In the genomic region with DNA sequence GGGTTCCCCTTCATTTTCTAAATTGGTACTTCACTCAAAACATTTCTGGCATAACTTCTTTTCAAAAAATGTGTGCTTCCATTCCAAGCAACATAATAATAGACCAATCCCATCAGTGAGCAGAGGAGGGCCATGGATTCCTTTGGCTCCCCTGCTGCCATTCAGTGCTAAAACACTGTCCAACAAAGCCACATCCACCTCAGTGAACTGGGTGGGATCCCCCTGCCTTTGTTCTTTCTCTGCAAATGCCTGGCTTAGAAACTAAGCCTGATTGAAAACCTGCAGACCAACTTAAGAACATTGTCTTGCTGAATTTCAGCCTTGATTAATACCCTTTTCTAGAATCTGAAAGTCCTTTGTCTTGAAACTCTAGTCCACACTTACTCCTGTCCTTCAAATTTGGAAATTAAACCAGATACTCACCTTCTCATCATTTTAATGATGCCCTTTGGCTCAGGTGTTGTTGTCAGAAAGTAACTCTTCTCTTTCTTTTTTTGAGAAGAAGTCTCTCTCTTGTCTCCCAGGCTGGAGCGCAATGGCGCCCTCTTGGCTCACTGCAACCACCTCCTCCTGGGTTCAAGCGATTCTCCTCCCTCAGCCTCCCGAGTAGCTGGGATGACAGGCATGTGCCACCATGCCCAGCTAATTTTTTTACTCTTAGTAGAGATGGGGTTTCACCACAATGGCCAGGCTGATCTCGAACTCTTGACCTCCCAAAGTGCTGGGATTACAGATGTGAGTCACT, we compare ENCODE assay signal across 15 cellular contexts.
"Had no signal": no experiment of that assay in that cellular context is flagged by ENCODE, and none has a peak within 500 bp of the region (broad histone marks: within the 10 kb centered on the region; RNA-seq: fewer than 3 reads in every experiment).

No MANE protein-coding gene starts in this region.

- H3K27ac Mint-ChIP-seq: activated naive CD4-positive, alpha-beta T cell treated with anti-CD3 and anti-CD28 coated beads, Interleukin-2, amount 50 U/mL, for 24 hours; activated T-helper 17 cell treated with anti-CD3 and anti-CD28 coated beads, Interleukin-2, amount 50 U/mL, for 72 hours had no signal

- H3K4me1 ChIP-seq: breast epithelium had no signal

- H3K27me3 Mint-ChIP-seq: activated naive CD4-positive, alpha-beta T cell treated with anti-CD3 and anti-CD28 coated beads, Interleukin-2, amount 50 U/mL, for 24 hours; activated T-helper 17 cell treated with anti-CD3 and anti-CD28 coated beads, Interleukin-2, amount 50 U/mL, for 72 hours; naive thymus-derived CD8-positive, alpha-beta T cell had no signal

- H3K27me3 ChIP-seq: breast epithelium, dorsolateral prefrontal cortex, esophagus muscularis mucosa had no signal

- H3K4me3 Mint-ChIP-seq: activated naive CD4-positive, alpha-beta T cell treated with anti-CD3 and anti-CD28 coated beads, Interleukin-2, amount 50 U/mL, for 24 hours; activated T-helper 17 cell treated with anti-CD3 and anti-CD28 coated beads, Interleukin-2, amount 50 U/mL, for 72 hours had no signal

- H3K27ac ChIP-seq: breast epithelium, esophagus muscularis mucosa had no signal

- H3K36me3 ChIP-seq: breast epithelium, esophagus muscularis mucosa had no signal

- DNase-seq: activated CD4-positive, alpha-beta T cell treated with anti-CD3 and anti-CD28 coated beads for 4 hours; activated T-cell treated with anti-CD3 and anti-CD28 coated beads for 4 hours; amygdala; dorsolateral prefrontal cortex; foreskin fibroblast; glutamatergic neuron; naive thymus-derived CD8-positive, alpha-beta T cell; stimulated activated CD4-positive, alpha-beta T cell treated with anti-CD3 and anti-CD28 coated beads, Interleukin-12 subunit alpha, Interleukin-12 subunit beta, amount 100 ng/mL, for 4 hours; stimulated activated naive CD4-positive, alpha-beta T cell treated with Interleukin-2 at 50 U/mL for 16 hours; SW 1271; trophoblast cell had no signal

- ATAC-seq: activated T-helper 17 cell treated with anti-CD3 and anti-CD28 coated beads, Interleukin-2, amount 50 U/mL, for 72 hours had no signal

- H3K9me3 ChIP-seq: breast epithelium, esophagus muscularis mucosa had no signal

- H3K36me3 Mint-ChIP-seq: naive thymus-derived CD8-positive, alpha-beta T cell had no signal

- H3K4me3 ChIP-seq: breast epithelium, dorsolateral prefrontal cortex, esophagus muscularis mucosa had no signal

- H3K9me3 Mint-ChIP-seq: activated naive CD4-positive, alpha-beta T cell treated with anti-CD3 and anti-CD28 coated beads, Interleukin-2, amount 50 U/mL, for 24 hours; activated T-helper 17 cell treated with anti-CD3 and anti-CD28 coated beads, Interleukin-2, amount 50 U/mL, for 72 hours; naive thymus-derived CD8-positive, alpha-beta T cell had no signal
